ENCODE assay signal across 18 cellular contexts in the genomic region with DNA sequence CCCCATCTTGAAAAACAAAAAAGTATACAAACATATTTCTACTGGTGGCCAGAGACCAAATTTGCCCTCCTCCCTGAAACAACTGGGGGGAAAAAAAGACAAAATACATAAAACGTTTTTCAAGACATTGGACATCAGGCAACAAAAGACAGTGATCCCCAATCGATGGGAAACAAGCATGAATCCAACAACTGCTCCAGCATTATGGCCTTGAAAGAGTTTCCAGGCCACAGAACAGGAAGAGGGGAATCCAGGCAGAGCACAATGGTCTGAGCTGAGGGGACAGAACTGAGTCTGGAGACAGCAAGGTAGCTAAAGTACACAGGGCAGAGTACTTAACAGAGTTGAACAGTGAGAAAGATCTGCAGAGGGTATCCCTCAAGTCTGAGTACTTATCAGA. TPM values are rescaled to one million over a fixed set of nuclear protein-coding genes. Genes with fewer than 3 reads are reported as not detected.
DNase-seq lines count a peak whose midpoint lies in the region; ATAC-seq, FAIRE-seq and TF ChIP-seq lines count a peak whose summit lies in the region.
"Had no signal": no experiment of that assay in that cellular context is flagged by ENCODE, and none has a peak within 500 bp of the region (broad histone marks: within the 10 kb centered on the region; RNA-seq: fewer than 3 reads in every experiment).

No MANE protein-coding gene starts in this region.

- WGBS in HepG2 (ENCODE audit: low lambda C conversion rate) = 59% methylated on average over 2 of the region's 2 CpGs
- WGBS in right lobe of liver (ENCODE audit: insufficient coverage, low coverage, low lambda C conversion rate, missing lambda C conversion rate) = 65% methylated on average over 2 of the region's 2 CpGs

- in situ Hi-C loops in HepG2 (cut with HindIII; ENCODE audit: extremely low pct_ligation_motif_present, low pct_unique_long_range_greater_than_20kb) = no loop called here

- no peak overlapping the region for H3K9ac ChIP-seq in HepG2 (ENCODE audit: insufficient read depth, low read depth, low read length)
- no peak overlapping the region for H3K9ac ChIP-seq in SU-DHL-6 (ENCODE audit: low read length)

- no peak for TF ChIP-seq POLR2A in HepG2 (IDR thresholded peaks at IDR 0.05; ENCODE audit: insufficient read depth in 1 of 2, low read depth in 2 of 2, low read length in 2 of 2)
- no peak for TF ChIP-seq POLR2A in right lobe of liver (IDR thresholded peaks at IDR 0.05)

- POLR2A ChIA-PET in HepG2 (lab: Yijun Ruan, JAX) = interaction anchor here (1.3 to 1.4 kb wide), 2 partner anchors 104 to 183 kb away, joined by 3 read pairs; partner anchors contain the start of genes CFAP36 and RPS27A

- H4K20me1 ChIP-seq in HepG2 (ENCODE audit: insufficient read depth, low read length) = no peaks in the 10 kb centered on the region
- H4K20me1 ChIP-seq in SU-DHL-6 (ENCODE audit: low read depth, low read length) = no peaks in the 10 kb centered on the region

- ATAC-seq in HepG2 (no peak), right lobe of liver (no peak)
- ATAC-seq: activated CD8-positive, alpha-beta T cell treated with anti-CD3 and anti-CD28 coated beads, Interleukin-2, amount 10 ng/mL, durations not matched to agents 7 days and 5 days; foreskin keratinocyte; Panc1; SK-N-SH treated with all-trans-retinoic acid at 6 μM for 48 hours had no signal

- H3K4me1 ChIP-seq in HepG2 (ENCODE audit: insufficient read depth, low read length) (peaks cover 32% of the 10 kb centered on the region), right lobe of liver (no peaks in the 10 kb centered on the region)

- H3K4me3 ChIP-seq in HepG2 (replicated peaks in 1 of 3; ENCODE audit: insufficient read depth in 1 of 3, low read depth in 2 of 3, low read length in 3 of 3) (no peak overlapping the region), right lobe of liver (no peak overlapping the region), SU-DHL-6 (ENCODE audit: insufficient read depth, low read length, poor library complexity, severe bottlenecking) (no peak overlapping the region)
- H3K4me3 ChIP-seq: MG63 had no signal

- H3K27me3 ChIP-seq in HepG2 (ENCODE audit: control insufficient read depth in 1 of 2, insufficient read depth in 2 of 2, low read length in 2 of 2) (peaks cover 0 to 4% of the 10 kb centered on the region in 2 experiments; a peak in 1 of 5 replicates), right lobe of liver (no peaks in the 10 kb centered on the region), SU-DHL-6 (ENCODE audit: low read length) (no peaks in the 10 kb centered on the region)
- H3K27me3 ChIP-seq: foreskin keratinocyte, MG63 had no signal

- H3K36me3 Mint-ChIP-seq in immature natural killer cell = no peaks in the 10 kb centered on the region

- TF ChIP-seq RAD21 in HepG2 (CRISPR knock-in tag; IDR thresholded peaks at IDR 0.05) = no peak

- no peaks in the 10 kb centered on the region for H3K9me2 ChIP-seq in SU-DHL-6 (replicated peaks; ENCODE audit: insufficient read depth, low read length)

- TF ChIP-seq CTCF in HepG2 (CRISPR knock-in tag; IDR thresholded peaks at IDR 0.05) (no peak), right lobe of liver (IDR thresholded peaks at IDR 0.05) (no peak), SU-DHL-6 (IDR thresholded peaks at IDR 0.05; ENCODE audit: insufficient read depth, low read length, poor library complexity, severe bottlenecking) (no peak)

- no peak for DNase-seq in HepG2 (ENCODE audit: low spot score)
- DNase-seq in right lobe of liver = no peak
- no peak for DNase-seq in immature natural killer cell
- no peak for DNase-seq in substantia nigra (lab: John Stamatoyannopoulos, UW)
- no peak for DNase-seq in activated CD4-positive, alpha-beta T cell treated with anti-CD3 and anti-CD28 coated beads for 48 hours
- DNase-seq in NCI-H2029 treated with DMSO at 0.1 percent for 48 hours (lab: John Stamatoyannopoulos, UW) = no peak
- no peak for DNase-seq in NCI-H446 treated with DMSO at 0.1 percent for 48 hours (lab: John Stamatoyannopoulos, UW)
- DNase-seq: activated CD8-positive, alpha-beta T cell treated with anti-CD3 and anti-CD28 coated beads, Interleukin-2, amount 10 ng/mL, durations not matched to agents 7 days and 5 days; foreskin keratinocyte; MG63; NCI-H2081 treated with DMSO at 0.1 percent for 48 hours; NCI-H526 treated with DMSO at 0.1 percent for 48 hours had no signal

- H3K27ac Mint-ChIP-seq in immature natural killer cell = peak overlapping the region in 5 of 6 donors; percentile 17 to 84 (median 43)
- H3K27ac Mint-ChIP-seq: activated CD8-positive, alpha-beta T cell treated with anti-CD3 and anti-CD28 coated beads, Interleukin-2, amount 10 ng/mL, durations not matched to agents 7 days and 5 days had no signal

- H3K36me3 ChIP-seq in HepG2 (replicated peaks in 1 of 2; ENCODE audit: control insufficient read depth in 1 of 2, insufficient read depth in 2 of 2, low read length in 2 of 2) (peaks cover 7 to 24% of the 10 kb centered on the region in 2 experiments; a peak in 4 of 5 replicates), right lobe of liver (no peaks in the 10 kb centered on the region), SU-DHL-6 (ENCODE audit: low read length) (peaks cover 8% of the 10 kb centered on the region; the same call in 1 of the 2 replicates)

- no peak overlapping the region for H3K4me3 Mint-ChIP-seq in immature natural killer cell
- H3K4me3 Mint-ChIP-seq: activated CD8-positive, alpha-beta T cell treated with anti-CD3 and anti-CD28 coated beads, Interleukin-2, amount 10 ng/mL, durations not matched to agents 7 days and 5 days had no signal

- TF ChIP-seq EP300 in HepG2 (IDR thresholded peaks at IDR 0.05; ENCODE audit: low read depth in 2 of 2, low read length in 2 of 2) (no peak), HepG2 (CRISPR knock-in tag; IDR thresholded peaks at IDR 0.05; ENCODE audit: borderline replicate concordance) (no peak)

- H3K9me3 ChIP-seq in HepG2 (ENCODE audit: low read length) = no peaks in the 10 kb centered on the region
- H3K9me3 ChIP-seq in right lobe of liver = no peaks in the 10 kb centered on the region
- no peaks in the 10 kb centered on the region for H3K9me3 ChIP-seq in SU-DHL-6 (ENCODE audit: insufficient read depth, low read length)
- H3K9me3 ChIP-seq: MG63 had no signal

- H3K79me2 ChIP-seq in HepG2 (ENCODE audit: insufficient read depth, low read length) = peaks cover 79% of the 10 kb centered on the region
- H3K79me2 ChIP-seq in SU-DHL-6 (ENCODE audit: insufficient read depth, low read length) = peaks cover 86% of the 10 kb centered on the region

- H3K4me1 Mint-ChIP-seq in immature natural killer cell = peaks cover 21 to 29% of the 10 kb centered on the region in 2 donors

- H3K4me2 ChIP-seq in HepG2 (ENCODE audit: low read depth, low read length) (peak overlapping the region; percentile 37), SU-DHL-6 (ENCODE audit: low read depth, low read length, poor library complexity, severe bottlenecking) (no peak overlapping the region)

- peaks cover 5 to 14% (median 8%) of the 10 kb centered on the region in 3 donors for H3K27me3 Mint-ChIP-seq in immature natural killer cell (ENCODE audit: low read depth in 3 of 3)

- H3F3A ChIP-seq in SU-DHL-6 (ENCODE audit: insufficient read depth) = peaks cover 33% of the 10 kb centered on the region

- H2AFZ ChIP-seq in HepG2 (ENCODE audit: low read length) = no peak overlapping the region
- no peak overlapping the region for H2AFZ ChIP-seq in SU-DHL-6 (ENCODE audit: low read depth, low read length, severe bottlenecking)

- FAIRE-seq in HepG2 (lab: Jason Lieb, UNC) = no peak
- FAIRE-seq: D721Med, H54, TTC549 had no signal

- no peaks in the 10 kb centered on the region for H3K9me3 Mint-ChIP-seq in immature natural killer cell

- H3K27ac ChIP-seq in HepG2 (ENCODE audit: extremely low read length, insufficient read depth, low read length) = peak overlapping the region; percentile 14
- no peak overlapping the region for H3K27ac ChIP-seq in right lobe of liver
- 0 out of 2 replicates have a peak overlapping the region, but pooled peaks have one; percentile 21 for H3K27ac ChIP-seq in SU-DHL-6 (ENCODE audit: low read depth, low read length)
- H3K27ac ChIP-seq in substantia nigra (ENCODE audit: low read depth, low read length, poor library complexity, severe bottlenecking) = peak overlapping the region; percentile 27
- H3K27ac ChIP-seq: foreskin keratinocyte had no signal

- no TSS peak for BruUV-seq in HepG2 (replicated peaks; lab: Mats Ljungman, UMichigan)

- intact Hi-C loops in HepG2 (cut with micrococcal nuclease; ENCODE audit: unreplicated experiment) = loop anchor here (5.0 to 10.0 kb wide), 4 partner anchors 102 to 202 kb away; partner anchors contain the start of genes CFAP36, CLHC1, PPP4R3B and RPS27A
- intact Hi-C loops in right lobe of liver (cut with DNase I) = no loop called here

- CTCF ChIA-PET in HepG2 (lab: Yijun Ruan, JAX; ENCODE audit: low intra/inter-chr PET ratio, low total read pairs) = no interaction called here

TF ChIP-seq in HepG2, 621 proteins besides CTCF, POLR2A, EP300 and RAD21 (continues in another document):
- no peak for TF ChIP-seq FOSL1 (CRISPR knock-in tag; IDR thresholded peaks at IDR 0.05; ENCODE audit: borderline replicate concordance)

RNA-seq across cellular contexts. Expression of gene CCDC88A, which starts 4.4 kb away (rescaled TPM):
- total RNA-seq in HepG2 (2016; rRNA removed; fragmentation: Illumina TruSeq; extraction: Trizol) (84.1 and 112 TPM in 2 replicates), right lobe of liver (10 to 100 TPM; 11.5 to 26.1 (median 18.5) TPM)
- total RNA-seq in HepG2 (2016; cell fraction: cytosol; rRNA removed; fragmentation: Illumina TruSeq; extraction: Trizol; ENCODE audit: low read depth) = 8.0 and 11.9 TPM in 2 replicates
- total RNA-seq in HepG2 (2016; cell fraction: insoluble cytoplasmic fraction; rRNA removed; fragmentation: Illumina TruSeq; extraction: Trizol) = 79.7 and 118 TPM in 2 replicates
- 26.2 and 31.6 TPM in 2 replicates for total RNA-seq in HepG2 (2016; cell fraction: membrane; rRNA removed; fragmentation: Illumina TruSeq; extraction: Trizol)
- 146 and 156 TPM in 2 replicates for total RNA-seq in HepG2 (2016; cell fraction: nucleus; rRNA removed; fragmentation: Illumina TruSeq; extraction: Trizol)
- polyA plus RNA-seq in HepG2 (2011; rRNA removed) (34.6 and 43.2 TPM in 2 replicates), immature natural killer cell (1 to 10 TPM; 1.4 to 8.9 (median 2.0) TPM)
- polyA plus RNA-seq in HepG2 (2011; cell fraction: cytosol; rRNA removed) = 13.5 and 21.7 TPM in 2 replicates
- polyA plus RNA-seq in HepG2 (2011; cell fraction: nucleus; rRNA removed) = 32.8 and 36.0 TPM in 2 replicates
- polyA plus RNA-seq in HepG2 (2012) = 26.1 and 33.7 TPM in 2 replicates
- polyA plus RNA-seq in HepG2 (2016; cell fraction: cytosol; fragmentation: Illumina TruSeq; extraction: Trizol; ENCODE audit: low read depth) = 3.1 TPM in 2 replicates
- 70.6 and 78.0 TPM in 2 replicates for polyA plus RNA-seq in HepG2 (2016; cell fraction: insoluble cytoplasmic fraction; fragmentation: Illumina TruSeq; extraction: Trizol; ENCODE audit: low read depth)
- polyA plus RNA-seq in HepG2 (2016; cell fraction: membrane; fragmentation: Illumina TruSeq; extraction: Trizol; ENCODE audit: low read depth) = 10.7 and 12.9 TPM in 2 replicates
- polyA plus RNA-seq in HepG2 (2016; cell fraction: nucleus; fragmentation: Illumina TruSeq; extraction: Trizol; ENCODE audit: insufficient read depth, low read depth) = 109 and 125 TPM in 2 replicates
- 85.4 and 100 TPM in 2 replicates for polyA minus RNA-seq in HepG2 (2011; rRNA and poly(A)+ RNA removed; ENCODE audit: low replicate concordance)
- polyA minus RNA-seq in HepG2 (2011; cell fraction: cytosol; rRNA and poly(A)+ RNA removed) = 37.2 and 51.3 TPM in 2 replicates
- 204 and 205 TPM in 2 replicates for polyA minus RNA-seq in HepG2 (2011; cell fraction: nucleus; rRNA and poly(A)+ RNA removed)

Comparison
In these comparisons a context has a peak if more than half of its experiments do, and no peak if none do; other contexts are left out.
1. H3K27ac ChIP-seq: peak in HepG2 (single experiment), SU-DHL-6 (single experiment) and substantia nigra (single experiment); none in right lobe of liver (0 of 3).